Comparison of ENCODE assay signal across 38 cellular contexts in the genomic region with DNA sequence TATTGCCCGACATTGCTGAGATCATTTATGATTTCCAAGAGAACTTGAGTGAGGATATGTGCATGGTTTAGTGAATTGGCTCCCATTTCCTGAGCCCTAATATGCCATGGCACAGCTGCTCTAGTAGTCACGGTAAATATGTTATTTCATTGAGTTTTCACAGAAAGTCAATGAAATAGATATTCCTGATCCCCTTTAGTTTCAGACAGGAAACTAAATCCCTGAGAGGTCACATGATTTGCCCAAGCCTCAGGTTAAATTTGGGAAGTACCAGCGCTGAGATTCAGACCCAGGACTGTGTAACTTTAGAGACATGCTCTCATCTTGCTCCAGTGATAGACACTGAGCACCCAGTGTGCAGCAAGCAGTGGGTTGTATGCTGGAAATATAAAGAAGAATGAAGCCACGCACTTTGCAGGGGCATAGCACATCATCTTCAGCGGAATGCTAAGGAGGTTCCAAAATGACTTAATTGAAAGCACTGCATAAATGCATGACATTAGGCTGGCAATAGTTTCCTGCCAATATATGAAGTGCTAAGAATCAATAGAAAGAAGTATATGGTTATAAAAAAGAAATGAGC.
"Had no signal": no experiment of that assay in that cellular context is flagged by ENCODE, and none has a peak within 500 bp of the region (broad histone marks: within the 10 kb centered on the region; RNA-seq: fewer than 3 reads in every experiment).

No MANE protein-coding gene starts in this region.

- H3K4me1 Mint-ChIP-seq: activated naive CD4-positive, alpha-beta T cell treated with anti-CD3 and anti-CD28 coated beads, Interleukin-2, amount 10 ng/mL, durations not matched to agents 7 days and 5 days had no signal

- H3K27me3 Mint-ChIP-seq: activated naive CD4-positive, alpha-beta T cell treated with anti-CD3 and anti-CD28 coated beads, Interleukin-2, amount 10 ng/mL, durations not matched to agents 7 days and 5 days; activated naive CD4-positive, alpha-beta T cell treated with anti-CD3 and anti-CD28 coated beads, Interleukin-2, amount 50 U/mL, for 24 hours; activated naive CD8-positive, alpha-beta T cell; activated naive CD8-positive, alpha-beta T cell treated with anti-CD3 and anti-CD28 coated beads for 36 hours; activated naive CD8-positive, alpha-beta T cell treated with anti-CD3 and anti-CD28 coated beads, Interleukin-2, amount 10 ng/mL, durations not matched to agents 7 days and 5 days; activated naive CD8-positive, alpha-beta T cell treated with anti-CD3 and anti-CD28 coated beads, Interleukin-2, amount 50 U/mL, for 24 hours; activated T-cell treated with anti-CD3 and anti-CD28 coated beads, Interleukin-2, amount 50 U/mL, for 24 hours; activated T-helper 17 cell treated with anti-CD3 and anti-CD28 coated beads, Interleukin-2, amount 50 U/mL, for 72 hours; brain; central memory CD8-positive, alpha-beta T cell had no signal

- H3K4me3 ChIP-seq: adrenal gland, ascending aorta, body of pancreas, breast epithelium, cardiac muscle cell had no signal

- ATAC-seq: activated naive CD4-positive, alpha-beta T cell treated with anti-CD3 and anti-CD28 coated beads, Interleukin-2, amount 50 U/mL, for 72 hours; activated naive CD8-positive, alpha-beta T cell treated with anti-CD3 and anti-CD28 coated beads, Interleukin-2, amount 50 U/mL, for 24 hours; activated T-cell treated with anti-CD3 and anti-CD28 coated beads, Interleukin-2, amount 50 U/mL, for 4 hours; activated T-cell treated with anti-CD3 and anti-CD28 coated beads, Interleukin-2, amount 50 U/mL, for 72 hours; activated T-helper 17 cell treated with anti-CD3 and anti-CD28 coated beads, Interleukin-2, amount 50 U/mL, for 72 hours; body of pancreas had no signal

- H3K36me3 Mint-ChIP-seq: activated naive CD4-positive, alpha-beta T cell treated with anti-CD3 and anti-CD28 coated beads, Interleukin-2, amount 10 ng/mL, durations not matched to agents 7 days and 5 days; activated naive CD4-positive, alpha-beta T cell treated with anti-CD3 and anti-CD28 coated beads, Interleukin-2, amount 50 U/mL, for 72 hours had no signal

- H3K4me3 Mint-ChIP-seq: activated naive CD4-positive, alpha-beta T cell treated with anti-CD3 and anti-CD28 coated beads for 36 hours; activated naive CD4-positive, alpha-beta T cell treated with anti-CD3 and anti-CD28 coated beads, Interleukin-2, amount 10 ng/mL, durations not matched to agents 7 days and 5 days; activated naive CD4-positive, alpha-beta T cell treated with anti-CD3 and anti-CD28 coated beads, Interleukin-2, amount 50 U/mL, for 24 hours; activated naive CD8-positive, alpha-beta T cell; activated naive CD8-positive, alpha-beta T cell treated with anti-CD3 and anti-CD28 coated beads for 36 hours; activated naive CD8-positive, alpha-beta T cell treated with anti-CD3 and anti-CD28 coated beads, Interleukin-2, amount 10 ng/mL, durations not matched to agents 7 days and 5 days; activated naive CD8-positive, alpha-beta T cell treated with anti-CD3 and anti-CD28 coated beads, Interleukin-2, amount 50 U/mL, for 24 hours; activated T-cell treated with anti-CD3 and anti-CD28 coated beads, Interleukin-2, amount 50 U/mL, for 24 hours; activated T-cell treated with anti-CD3 and anti-CD28 coated beads, Interleukin-2, amount 50 U/mL, for 4 hours; activated T-cell treated with anti-CD3 and anti-CD28 coated beads, Interleukin-2, amount 50 U/mL, for 72 hours; activated T-helper 1 cell treated with anti-CD3 and anti-CD28 coated beads, Interleukin-12 subunit alpha, Interleukin-12 subunit beta, Interleukin-2, Interleukin-4 antibody, amounts not matched to agents 30 ng/mL and 10 ng/mL and 1 ng/mL, durations not matched to agents 14 hours and 24 hours and 36 hours; activated T-helper 17 cell treated with anti-CD3 and anti-CD28 coated beads, Interleukin-2, amount 50 U/mL, for 72 hours; brain; central memory CD8-positive, alpha-beta T cell had no signal

- H3K27ac ChIP-seq: adrenal gland, ascending aorta, body of pancreas, brain microvascular endothelial cell, breast epithelium, cardiac muscle cell had no signal

- H3K27ac Mint-ChIP-seq: activated naive CD4-positive, alpha-beta T cell treated with anti-CD3 and anti-CD28 coated beads for 36 hours; activated naive CD4-positive, alpha-beta T cell treated with anti-CD3 and anti-CD28 coated beads, Interleukin-2, amount 10 ng/mL, durations not matched to agents 7 days and 5 days; activated naive CD4-positive, alpha-beta T cell treated with anti-CD3 and anti-CD28 coated beads, Interleukin-2, amount 50 U/mL, for 24 hours; activated naive CD4-positive, alpha-beta T cell treated with anti-CD3 and anti-CD28 coated beads, Interleukin-2, amount 50 U/mL, for 72 hours; activated naive CD8-positive, alpha-beta T cell; activated naive CD8-positive, alpha-beta T cell treated with anti-CD3 and anti-CD28 coated beads for 36 hours; activated naive CD8-positive, alpha-beta T cell treated with anti-CD3 and anti-CD28 coated beads, Interleukin-2, amount 10 ng/mL, durations not matched to agents 7 days and 5 days; activated naive CD8-positive, alpha-beta T cell treated with anti-CD3 and anti-CD28 coated beads, Interleukin-2, amount 50 U/mL, for 24 hours; activated T-cell treated with anti-CD3 and anti-CD28 coated beads, Interleukin-2, amount 50 U/mL, for 24 hours; activated T-cell treated with anti-CD3 and anti-CD28 coated beads, Interleukin-2, amount 50 U/mL, for 72 hours; activated T-helper 1 cell treated with anti-CD3 and anti-CD28 coated beads, Interleukin-12 subunit alpha, Interleukin-12 subunit beta, Interleukin-2, Interleukin-4 antibody, amounts not matched to agents 30 ng/mL and 10 ng/mL and 1 ng/mL, durations not matched to agents 14 hours and 24 hours and 36 hours; activated T-helper 17 cell treated with anti-CD3 and anti-CD28 coated beads, Interleukin-2, amount 50 U/mL, for 72 hours; activated T-helper 2 cell treated with anti-CD3 and anti-CD28 coated beads, Interferon-gamma antibody, Interleukin-2, Interleukin-4, amounts not matched to agents 10 μg/mL and 5 μg/mL and 100 μg/mL, durations not matched to agents 14 hours and 24 hours and 36 hours; brain had no signal

- FAIRE-seq: astrocyte had no signal

- H3K36me3 ChIP-seq: adrenal gland, ascending aorta, brain microvascular endothelial cell, breast epithelium, cardiac muscle cell had no signal

- H3K9me3 ChIP-seq: adrenal gland, ascending aorta, body of pancreas, breast epithelium had no signal

- H3K27me3 ChIP-seq: adrenal gland, ascending aorta, body of pancreas, brain microvascular endothelial cell, breast epithelium, cardiac muscle cell had no signal

- H3K4me1 ChIP-seq: adrenal gland, body of pancreas, breast epithelium had no signal

- DNase-seq: activated effector memory CD4-positive, alpha-beta T cell treated with anti-CD3 and anti-CD28 coated beads, Interleukin-2, amount 50 U/mL, for 16 hours; activated effector memory CD4-positive, alpha-beta T cell treated with Interleukin-2 at 50 U/mL for 16 hours; activated gamma-delta T cell; activated gamma-delta T cell treated with Interleukin-2 at 50 U/mL for 16 hours; activated naive CD4-positive, alpha-beta T cell; activated naive CD4-positive, alpha-beta T cell treated with anti-CD3 and anti-CD28 coated beads for 36 hours; activated naive CD4-positive, alpha-beta T cell treated with anti-CD3 and anti-CD28 coated beads, Interleukin-2, amount 10 ng/mL, durations not matched to agents 7 days and 5 days; activated naive CD4-positive, alpha-beta T cell treated with anti-CD3 and anti-CD28 coated beads, Interleukin-2, amount 50 U/mL, for 16 hours; activated naive CD4-positive, alpha-beta T cell treated with Interleukin-2 at 50 U/mL for 16 hours; activated naive CD8-positive, alpha-beta T cell treated with anti-CD3 and anti-CD28 coated beads for 36 hours; activated naive CD8-positive, alpha-beta T cell treated with anti-CD3 and anti-CD28 coated beads, Interleukin-2, amount 10 ng/mL, durations not matched to agents 7 days and 5 days; activated naive CD8-positive, alpha-beta T cell treated with anti-CD3 and anti-CD28 coated beads, Interleukin-2, amount 50 U/mL, for 24 hours; activated T-cell treated with anti-CD3 and anti-CD28 coated beads, Interleukin-2, amount 50 U/mL, for 1 hour; activated T-cell treated with anti-CD3 and anti-CD28 coated beads, Interleukin-2, amount 50 U/mL, for 24 hours; activated T-cell treated with anti-CD3 and anti-CD28 coated beads, Interleukin-2, amount 50 U/mL, for 4 hours; activated T-cell treated with anti-CD3 and anti-CD28 coated beads, Interleukin-2, amount 50 U/mL, for 48 hours; activated T-cell treated with anti-CD3 and anti-CD28 coated beads, Interleukin-2, amount 50 U/mL, for 72 hours; adrenal gland; amniotic stem cell; amygdala; anterior cingulate cortex; aorta; body of pancreas; brain microvascular endothelial cell; central memory CD4-positive, alpha-beta T cell; cerebellar nuclear complex had no signal

- H3K9me3 Mint-ChIP-seq: activated naive CD4-positive, alpha-beta T cell treated with anti-CD3 and anti-CD28 coated beads for 36 hours; activated naive CD4-positive, alpha-beta T cell treated with anti-CD3 and anti-CD28 coated beads, Interleukin-2, amount 10 ng/mL, durations not matched to agents 7 days and 5 days; activated naive CD4-positive, alpha-beta T cell treated with anti-CD3 and anti-CD28 coated beads, Interleukin-2, amount 50 U/mL, for 24 hours; activated naive CD4-positive, alpha-beta T cell treated with anti-CD3 and anti-CD28 coated beads, Interleukin-2, amount 50 U/mL, for 72 hours; activated naive CD8-positive, alpha-beta T cell treated with anti-CD3 and anti-CD28 coated beads for 36 hours; activated naive CD8-positive, alpha-beta T cell treated with anti-CD3 and anti-CD28 coated beads, Interleukin-2, amount 10 ng/mL, durations not matched to agents 7 days and 5 days; activated naive CD8-positive, alpha-beta T cell treated with anti-CD3 and anti-CD28 coated beads, Interleukin-2, amount 50 U/mL, for 24 hours; activated T-cell treated with anti-CD3 and anti-CD28 coated beads, Interleukin-2, amount 50 U/mL, for 24 hours; activated T-cell treated with anti-CD3 and anti-CD28 coated beads, Interleukin-2, amount 50 U/mL, for 4 hours; activated T-cell treated with anti-CD3 and anti-CD28 coated beads, Interleukin-2, amount 50 U/mL, for 72 hours; activated T-helper 1 cell treated with anti-CD3 and anti-CD28 coated beads, Interleukin-12 subunit alpha, Interleukin-12 subunit beta, Interleukin-2, Interleukin-4 antibody, amounts not matched to agents 30 ng/mL and 10 ng/mL and 1 ng/mL, durations not matched to agents 14 hours and 24 hours and 36 hours; activated T-helper 17 cell treated with anti-CD3 and anti-CD28 coated beads, Interleukin-2, amount 50 U/mL, for 72 hours; activated T-helper 2 cell treated with anti-CD3 and anti-CD28 coated beads, Interferon-gamma antibody, Interleukin-2, Interleukin-4, amounts not matched to agents 10 μg/mL and 5 μg/mL and 100 μg/mL, durations not matched to agents 14 hours and 24 hours and 36 hours; central memory CD8-positive, alpha-beta T cell had no signal
